ENCODE assay signal across 8 cellular contexts in the genomic region with DNA sequence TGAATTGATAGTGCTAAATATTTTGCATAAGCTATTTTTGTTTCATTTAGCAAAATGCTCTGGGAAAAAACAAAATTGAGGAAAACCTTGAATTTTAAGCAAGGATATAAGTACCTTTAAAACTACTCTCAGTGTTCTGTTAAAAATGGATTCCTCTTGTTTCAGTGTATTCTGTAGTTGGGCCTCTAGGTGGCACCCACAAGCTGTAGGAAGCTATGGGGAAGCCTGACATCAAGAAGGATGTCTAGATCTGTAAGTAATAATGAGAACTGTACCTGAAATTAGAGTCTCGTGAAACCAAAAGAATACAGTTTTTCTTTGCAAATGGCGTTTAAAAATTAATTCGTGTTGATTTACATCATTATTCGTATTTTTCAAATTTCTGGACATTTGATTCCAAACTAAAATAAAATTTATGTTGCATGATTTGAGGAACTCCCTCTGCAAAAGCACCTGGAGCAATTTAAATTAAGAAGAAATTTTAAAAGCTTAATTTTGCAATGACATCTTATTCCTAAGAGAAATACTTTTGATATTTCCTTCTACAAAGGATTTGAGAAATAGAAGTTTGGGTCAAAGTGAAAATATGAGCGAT. TPM values are rescaled to one million over a fixed set of nuclear protein-coding genes. Genes with fewer than 3 reads are reported as not detected.
DNase-seq lines count a peak whose midpoint lies in the region; ATAC-seq and TF ChIP-seq lines count a peak whose summit lies in the region.
"Had no signal": no experiment of that assay in that cellular context is flagged by ENCODE, and none has a peak within 500 bp of the region (broad histone marks: within the 10 kb centered on the region; RNA-seq: fewer than 3 reads in every experiment).

No MANE protein-coding gene starts in this region.

- peak; percentile 93 for TF ChIP-seq CTCF in RWPE2 (IDR thresholded peaks at IDR 0.05; ENCODE audit: poor library complexity, severe bottlenecking)

- H3K27me3 Mint-ChIP-seq in activated naive CD4-positive, alpha-beta T cell treated with anti-CD3 and anti-CD28 coated beads for 36 hours (ENCODE audit: low read depth) = no peaks in the 10 kb centered on the region

- DNase-seq in GM04504 (ENCODE audit: low read depth) (peak; percentile 9), HUDEP-2 (lab: John Stamatoyannopoulos, UW; ENCODE audit: unreplicated experiment in 76 of 76) (peak in 60 of 76 experiments; percentile 1 to 66 (median 28)), RWPE2 (ENCODE audit: low spot score) (no peak), glomerular visceral epithelial cell (ENCODE audit: extremely low spot score) (peak; percentile 79), retina (peak; percentile 36)
- peak; percentile 81 for DNase-seq in activated naive CD4-positive, alpha-beta T cell treated with anti-CD3 and anti-CD28 coated beads for 36 hours

- peaks cover 6% of the 10 kb centered on the region for H3K4me1 ChIP-seq in RWPE2 (ENCODE audit: insufficient read depth, poor library complexity, severe bottlenecking)

- H3K9me3 Mint-ChIP-seq in activated naive CD4-positive, alpha-beta T cell treated with anti-CD3 and anti-CD28 coated beads for 36 hours = no peaks in the 10 kb centered on the region

- H3K27me3 ChIP-seq in RWPE2 (ENCODE audit: insufficient read depth, poor library complexity, severe bottlenecking) = no peaks in the 10 kb centered on the region

- H3K36me3 ChIP-seq in RWPE2 (ENCODE audit: low read depth) = no peaks in the 10 kb centered on the region

- no peak overlapping the region for H3K27ac ChIP-seq in RWPE2 (ENCODE audit: poor library complexity, severe bottlenecking)

- no peak overlapping the region for H3K4me3 Mint-ChIP-seq in activated naive CD4-positive, alpha-beta T cell treated with anti-CD3 and anti-CD28 coated beads for 36 hours

- no peak overlapping the region for H3K27ac Mint-ChIP-seq in activated naive CD4-positive, alpha-beta T cell treated with anti-CD3 and anti-CD28 coated beads for 36 hours

- no peak overlapping the region for H3K4me3 ChIP-seq in RWPE2 (ENCODE audit: severe bottlenecking)

- no peaks in the 10 kb centered on the region for H3K9me3 ChIP-seq in RWPE2 (ENCODE audit: severe bottlenecking)

- ATAC-seq in GM21576 (IDR thresholded peaks at IDR 0.05; ENCODE audit: unreplicated experiment) (peak; percentile 94), RWPE2 (ENCODE audit: low read depth) (peak; percentile 77)

- no peaks in the 10 kb centered on the region for H3K36me3 Mint-ChIP-seq in activated naive CD4-positive, alpha-beta T cell treated with anti-CD3 and anti-CD28 coated beads for 36 hours (ENCODE audit: low read depth)

- CTCF ChIA-PET in activated naive CD4-positive, alpha-beta T cell treated with anti-CD3 and anti-CD28 coated beads for 36 hours (lab: Charles Lee) = interaction anchor here (0.6 to 1.2 kb wide), 8 partner anchors 29 to 671 kb away, joined by 3 to 4 read pairs (median 3); no protein-coding TSS in a partner anchor

- H3K4me1 Mint-ChIP-seq in activated naive CD4-positive, alpha-beta T cell treated with anti-CD3 and anti-CD28 coated beads for 36 hours (ENCODE audit: low read depth) = peaks cover 7% of the 10 kb centered on the region

- intact Hi-C loops in activated naive CD4-positive, alpha-beta T cell treated with anti-CD3 and anti-CD28 coated beads for 36 hours (cut with micrococcal nuclease) = loop anchor here (1.0 to 10.0 kb wide), 9 partner anchors 228 to 1684 kb away; no protein-coding TSS in a partner anchor

RNA-seq across cellular contexts. Expression of gene TMPRSS11E, which starts 51.2 kb away (rescaled TPM):
- not detected for total RNA-seq in activated naive CD4-positive, alpha-beta T cell treated with anti-CD3 and anti-CD28 coated beads for 36 hours
- total RNA-seq: skeletal muscle tissue had no signal
